ENCODE assay signal across 24 cellular contexts in genomic region chr10:57689898-57690297, GRCh38.
"Had no signal": no experiment of that assay in that cellular context is flagged by ENCODE, and none has a peak within 500 bp of the region (broad histone marks: within the 10 kb centered on the region; RNA-seq: fewer than 3 reads in every experiment).

No MANE protein-coding gene starts in this region.

- H3K27ac ChIP-seq: foreskin keratinocyte, left lung, sigmoid colon, uterus, WERI-Rb-1 had no signal

- H3K36me3 ChIP-seq: left lung, sigmoid colon, uterus, WERI-Rb-1 had no signal

- ATAC-seq: activated CD8-positive, alpha-beta T cell treated with anti-CD3 and anti-CD28 coated beads, Interleukin-2, amount 10 ng/mL, durations not matched to agents 7 days and 5 days; activated naive CD8-positive, alpha-beta T cell treated with anti-CD3 and anti-CD28 coated beads, Interleukin-2, amount 50 U/mL, for 24 hours; foreskin keratinocyte; left lung; naive thymus-derived CD4-positive, alpha-beta T cell; stimulated activated naive B cell treated with anti-CD40 and anti-IgM and Interleukin-4, amounts not matched to agents 10 μg/mL and 1 μg/mL and 100 μg/mL, for 72 hours had no signal

- H3K27me3 ChIP-seq: foreskin keratinocyte, left lung, sigmoid colon, uterus had no signal

- H3K9me3 ChIP-seq: left lung, sigmoid colon, uterus had no signal

- H3K4me2 ChIP-seq: smooth muscle cell had no signal

- H3K4me3 ChIP-seq: left lung, lung, sigmoid colon, smooth muscle cell, uterus had no signal

- DNase-seq: activated CD4-positive, alpha-beta T cell treated with anti-CD3 and anti-CD28 coated beads, Interleukin-2, amount 10 ng/mL, durations not matched to agents 7 days and 5 days; activated CD4-positive, CD25-positive, alpha-beta regulatory T cell treated with anti-CD3 and anti-CD28 coated beads, Interleukin-2, amount 50 U/mL, for 72 hours; activated CD8-positive, alpha-beta T cell treated with anti-CD3 and anti-CD28 coated beads, Interleukin-2, amount 10 ng/mL, durations not matched to agents 7 days and 5 days; activated gamma-delta T cell; activated naive CD4-positive, alpha-beta T cell treated with anti-CD3 and anti-CD28 coated beads, Interleukin-2, amount 50 U/mL, for 16 hours; activated naive CD8-positive, alpha-beta T cell treated with anti-CD3 and anti-CD28 coated beads, Interleukin-2, amount 50 U/mL, for 24 hours; dermis blood vessel endothelial cell; effector CD8-positive, alpha-beta T cell; erythroblast; foreskin keratinocyte; immature natural killer cell; kidney glomerular epithelial cell; left lung; naive thymus-derived CD4-positive, alpha-beta T cell; occipital lobe; sigmoid colon; stimulated activated CD4-positive, alpha-beta T cell treated with anti-CD3 and anti-CD28 coated beads, Interleukin-15, amount 100 ng/mL, for 24 hours; stimulated activated CD8-positive, alpha-beta memory T cell treated with anti-CD3 and anti-CD28 coated beads, Interleukin-4, amount 100 ng/mL, for 48 hours; stimulated activated naive B cell treated with anti-CD40 and anti-IgM and Interleukin-4, amounts not matched to agents 10 μg/mL and 1 μg/mL and 100 μg/mL, for 72 hours; trophoblast cell; uterus; WERI-Rb-1 had no signal

- H3K4me1 ChIP-seq: left lung, uterus had no signal
